ENCODE assay signal across 30 cellular contexts in the genomic region with DNA sequence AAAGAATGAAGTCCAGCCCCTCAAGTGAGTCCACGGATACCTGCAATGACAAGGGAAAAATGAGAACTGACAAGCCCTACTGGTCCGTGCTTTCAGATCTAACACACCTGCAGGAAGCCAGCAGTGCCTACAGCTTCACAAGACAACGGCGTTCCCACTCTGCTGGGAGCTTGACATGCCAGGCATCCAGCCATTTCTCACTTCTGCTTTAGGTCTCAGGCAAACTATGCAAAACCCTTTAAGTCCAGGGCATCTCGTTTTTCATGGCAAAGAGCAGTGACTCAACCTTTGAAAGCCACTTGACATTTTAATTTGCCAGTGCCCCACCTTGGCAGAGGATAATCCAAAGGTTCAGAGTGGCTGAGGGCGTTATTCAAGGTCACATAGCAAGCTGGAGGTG. TPM values are rescaled to one million over a fixed set of nuclear protein-coding genes. Genes with fewer than 3 reads are reported as not detected.
A peak's percentile ranks its signal among the peaks of the same experiment; 100 is the strongest.
DNase-seq lines count a peak whose midpoint lies in the region; ATAC-seq, FAIRE-seq and TF ChIP-seq lines count a peak whose summit lies in the region.
"Had no signal": no experiment of that assay in that cellular context is flagged by ENCODE, and none has a peak within 500 bp of the region (broad histone marks: within the 10 kb centered on the region; RNA-seq: fewer than 3 reads in every experiment).

No MANE protein-coding gene starts in this region.

- H3K4me3 ChIP-seq in OCI-LY3 (ENCODE audit: low read length) (no peak overlapping the region), skeletal muscle tissue (ENCODE audit: low read length in 3 of 3) (no peak overlapping the region)
- H3K4me3 ChIP-seq in CD8-positive, alpha-beta memory T cell (ENCODE audit: low read length) = no peak overlapping the region
- H3K4me3 ChIP-seq: adrenal gland, tibial nerve had no signal

- no peaks in the 10 kb centered on the region for H3K4me1 Mint-ChIP-seq in CD8-positive, alpha-beta memory T cell
- H3K4me1 Mint-ChIP-seq in natural killer cell treated with Interleukin-12 subunit alpha and Interleukin-12 subunit beta and Interleukin-15 and Interleukin-18, amount 100 ng/mL, for 72 hours (ENCODE audit: low read depth in 2 of 2) = no peaks in the 10 kb centered on the region
- H3K4me1 Mint-ChIP-seq: CD4-positive, alpha-beta memory T cell had no signal

- H3K4me1 ChIP-seq in OCI-LY3 (ENCODE audit: low read length) (peaks cover 33% of the 10 kb centered on the region), skeletal muscle tissue (ENCODE audit: control insufficient read depth in 3 of 3, insufficient read depth in 3 of 3, low read length in 3 of 3) (peaks cover 3 to 24% (median 21%) of the 10 kb centered on the region in 3 donors)
- H3K4me1 ChIP-seq in CD8-positive, alpha-beta memory T cell (ENCODE audit: insufficient read depth, low read length) = no peaks in the 10 kb centered on the region
- H3K4me1 ChIP-seq: tibial nerve had no signal

- H3K27me3 Mint-ChIP-seq in CD8-positive, alpha-beta memory T cell = peaks cover 14 to 15% of the 10 kb centered on the region in 2 donors
- peaks cover 24 to 47% of the 10 kb centered on the region in 2 donors for H3K27me3 Mint-ChIP-seq in natural killer cell treated with Interleukin-12 subunit alpha and Interleukin-12 subunit beta and Interleukin-15 and Interleukin-18, amount 100 ng/mL, for 72 hours
- H3K27me3 Mint-ChIP-seq: activated B cell treated with CpG ODN at 0.5 μM for 24 hours had no signal

- H2AFZ ChIP-seq in OCI-LY3 (ENCODE audit: low read depth, low read length) = no peak overlapping the region

- H3K9ac ChIP-seq in OCI-LY3 (ENCODE audit: low read length) (no peak overlapping the region), skeletal muscle tissue (ENCODE audit: low read depth in 1 of 3, low read length in 3 of 3) (no peak overlapping the region)

- TF ChIP-seq POLR2A in GM12891 (IDR thresholded peaks at IDR 0.05; ENCODE audit: low read depth, low read length) = no peak

- H3K27ac ChIP-seq in OCI-LY3 (ENCODE audit: low read length) (peak overlapping the region; percentile 41), skeletal muscle tissue (ENCODE audit: low read depth, low read length) (peak overlapping the region; percentile 64)
- H3K27ac ChIP-seq in CD8-positive, alpha-beta memory T cell (ENCODE audit: low read depth, low read length) = no peak overlapping the region
- H3K27ac ChIP-seq: adrenal gland, tibial nerve had no signal

- H3K27me3 ChIP-seq in OCI-LY3 (ENCODE audit: low read depth, low read length) = no peaks in the 10 kb centered on the region
- no peaks in the 10 kb centered on the region for H3K27me3 ChIP-seq in skeletal muscle tissue (ENCODE audit: control insufficient read depth in 3 of 3, insufficient read depth in 3 of 3, low read length in 3 of 3)
- no peaks in the 10 kb centered on the region for H3K27me3 ChIP-seq in CD8-positive, alpha-beta memory T cell (ENCODE audit: insufficient read depth, low read length, poor library complexity, severe bottlenecking)
- H3K27me3 ChIP-seq: adrenal gland, tibial nerve had no signal

- FAIRE-seq in GM12891 (lab: Jason Lieb, UNC) = no peak
- FAIRE-seq: colon had no signal

- H3K79me2 ChIP-seq in OCI-LY3 (ENCODE audit: low read length) = no peaks in the 10 kb centered on the region

- H3K9me3 ChIP-seq in OCI-LY3 (ENCODE audit: insufficient read depth, low read length) = no peaks in the 10 kb centered on the region
- H3K9me3 ChIP-seq in skeletal muscle tissue (ENCODE audit: control insufficient read depth in 3 of 3, low read length in 3 of 3) = no peaks in the 10 kb centered on the region
- no peaks in the 10 kb centered on the region for H3K9me3 ChIP-seq in CD8-positive, alpha-beta memory T cell (ENCODE audit: low read length)
- H3K9me3 ChIP-seq: adrenal gland had no signal

- H3K36me3 ChIP-seq in OCI-LY3 (replicated peaks; ENCODE audit: low read depth, low read length) = no peaks in the 10 kb centered on the region
- no peaks in the 10 kb centered on the region for H3K36me3 ChIP-seq in skeletal muscle tissue (ENCODE audit: control insufficient read depth in 3 of 3, insufficient read depth in 3 of 3, low read length in 3 of 3)
- no peaks in the 10 kb centered on the region for H3K36me3 ChIP-seq in CD8-positive, alpha-beta memory T cell (ENCODE audit: insufficient read depth, low read length)
- H3K36me3 ChIP-seq: adrenal gland, tibial nerve had no signal

- no peak for TF ChIP-seq CTCF in OCI-LY3 (IDR thresholded peaks at IDR 0.05; ENCODE audit: low read depth, low read length)

- H3K4me2 ChIP-seq in OCI-LY3 (ENCODE audit: low read length) = peak overlapping the region; percentile 34

- CTCF ChIA-PET in CD8-positive, alpha-beta memory T cell (lab: Charles Lee) = no interaction called here

- no peaks in the 10 kb centered on the region for H4K20me1 ChIP-seq in OCI-LY3 (ENCODE audit: insufficient read depth, low read length)

- POLR2A ChIA-PET in CD8-positive, alpha-beta memory T cell (lab: Charles Lee) = no interaction called here

- DNase-seq in GM12891 (ENCODE audit: insufficient read length, low spot score) = no peak
- no peak for DNase-seq in CD8-positive, alpha-beta memory T cell
- DNase-seq in natural killer cell treated with Interleukin-12 subunit alpha and Interleukin-12 subunit beta and Interleukin-15 and Interleukin-18, amount 100 ng/mL, for 72 hours (ENCODE audit: low spot score) = no peak
- DNase-seq: activated B cell treated with CpG ODN at 0.5 μM for 24 hours; activated CD4-positive, alpha-beta memory T cell treated with anti-CD3 and anti-CD28 coated beads for 36 hours; activated T-cell treated with anti-CD3 and anti-CD28 coated beads for 4 hours; adrenal gland; CD4-positive, alpha-beta memory T cell; DND-41; endodermal cell; glutamatergic neuron; HFFc6; KG1; left colon; NCI-H1105 treated with DMSO at 0.1 percent for 48 hours; NCI-H2171; stimulated activated naive CD8-positive, alpha-beta T cell treated with anti-CD3 and anti-CD28 coated beads, Interleukin-15, Interleukin-2, amounts not matched to agents 100 U/mL and 50 U/mL, for 24 hours had no signal

- no peak overlapping the region for H3K4me3 Mint-ChIP-seq in CD8-positive, alpha-beta memory T cell
- H3K4me3 Mint-ChIP-seq in natural killer cell treated with Interleukin-12 subunit alpha and Interleukin-12 subunit beta and Interleukin-15 and Interleukin-18, amount 100 ng/mL, for 72 hours = no peak overlapping the region
- H3K4me3 Mint-ChIP-seq: activated CD4-positive, alpha-beta memory T cell treated with anti-CD3 and anti-CD28 coated beads for 36 hours; CD4-positive, alpha-beta memory T cell; endodermal cell; HFFc6; T-helper 2 cell treated with Interferon-gamma antibody and Interleukin-4, amounts not matched to agents 5 μg/mL and 100 μg/mL, for 36 hours had no signal

- H3K36me3 Mint-ChIP-seq in CD8-positive, alpha-beta memory T cell = no peaks in the 10 kb centered on the region
- no peaks in the 10 kb centered on the region for H3K36me3 Mint-ChIP-seq in natural killer cell treated with Interleukin-12 subunit alpha and Interleukin-12 subunit beta and Interleukin-15 and Interleukin-18, amount 100 ng/mL, for 72 hours
- H3K36me3 Mint-ChIP-seq: activated CD4-positive, alpha-beta memory T cell treated with anti-CD3 and anti-CD28 coated beads for 36 hours; CD4-positive, alpha-beta memory T cell had no signal

- ATAC-seq in HG03432 (IDR thresholded peaks at IDR 0.05; ENCODE audit: unreplicated experiment) = peak; percentile 62
- ATAC-seq in natural killer cell treated with Interleukin-12 subunit alpha and Interleukin-12 subunit beta and Interleukin-15 and Interleukin-18, amount 100 ng/mL, for 72 hours = no peak
- no peak for ATAC-seq in HG03108 (IDR thresholded peaks at IDR 0.05; ENCODE audit: unreplicated experiment)
- no peak for ATAC-seq in HG02763 (IDR thresholded peaks at IDR 0.05; ENCODE audit: unreplicated experiment)
- ATAC-seq: left colon; stimulated activated naive CD8-positive, alpha-beta T cell treated with anti-CD3 and anti-CD28 coated beads, Interleukin-15, Interleukin-2, amounts not matched to agents 100 U/mL and 50 U/mL, for 24 hours had no signal

- no peaks in the 10 kb centered on the region for H3K9me3 Mint-ChIP-seq in CD8-positive, alpha-beta memory T cell
- no peaks in the 10 kb centered on the region for H3K9me3 Mint-ChIP-seq in natural killer cell treated with Interleukin-12 subunit alpha and Interleukin-12 subunit beta and Interleukin-15 and Interleukin-18, amount 100 ng/mL, for 72 hours
- H3K9me3 Mint-ChIP-seq: activated B cell treated with CpG ODN at 0.5 μM for 24 hours; activated CD4-positive, alpha-beta memory T cell treated with anti-CD3 and anti-CD28 coated beads for 36 hours; HFFc6; T-helper 2 cell treated with Interferon-gamma antibody and Interleukin-4, amounts not matched to agents 5 μg/mL and 100 μg/mL, for 36 hours had no signal

- H3K27ac Mint-ChIP-seq in CD8-positive, alpha-beta memory T cell = no peak overlapping the region
- H3K27ac Mint-ChIP-seq in natural killer cell treated with Interleukin-12 subunit alpha and Interleukin-12 subunit beta and Interleukin-15 and Interleukin-18, amount 100 ng/mL, for 72 hours = no peak overlapping the region
- H3K27ac Mint-ChIP-seq: activated CD4-positive, alpha-beta memory T cell treated with anti-CD3 and anti-CD28 coated beads for 36 hours; CD4-positive, alpha-beta memory T cell; endodermal cell; T-helper 2 cell treated with Interferon-gamma antibody and Interleukin-4, amounts not matched to agents 5 μg/mL and 100 μg/mL, for 36 hours had no signal

TF ChIP-seq in GM12891, 5 proteins besides CTCF, POLR2A, EP300 and RAD21:
- TF ChIP-seq SPI1 (IDR thresholded peaks at IDR 0.05; ENCODE audit: low read depth, low read length) (peak; percentile 67), POU2F2 (IDR thresholded peaks at IDR 0.05; ENCODE audit: low read depth, low read length) (no peak), PAX5 (IDR thresholded peaks at IDR 0.05; ENCODE audit: insufficient read depth, low read length, severe bottlenecking) (no peak)

RNA-seq across cellular contexts. Expression of a gene that starts 49.1 kb away (rescaled TPM):
- 2.3 TPM for polyA plus RNA-seq in GM12891 (2012; ENCODE audit: low read depth, missing spikeins)
- 52.7 TPM for total RNA-seq in skeletal muscle tissue
- total RNA-seq in CD8-positive, alpha-beta memory T cell = 10 to 100 TPM; 16.4 to 17.2 TPM
- 1.7 TPM for polyA plus RNA-seq in CD8-positive, alpha-beta memory T cell
- 10 to 100 TPM in 1 of 2 donors, 1 to 10 TPM in 1; 9.8 to 10.4 TPM for total RNA-seq in natural killer cell treated with Interleukin-12 subunit alpha and Interleukin-12 subunit beta and Interleukin-15 and Interleukin-18, amount 100 ng/mL, for 72 hours

RNA-seq across cellular contexts. Expression of a gene that starts 50.5 kb away (rescaled TPM):
- polyA plus RNA-seq in GM12891 (2012; ENCODE audit: low read depth, missing spikeins) = not detected
- total RNA-seq in skeletal muscle tissue = not detected
- total RNA-seq in CD8-positive, alpha-beta memory T cell = not detected
- not detected for polyA plus RNA-seq in CD8-positive, alpha-beta memory T cell
- not detected for total RNA-seq in natural killer cell treated with Interleukin-12 subunit alpha and Interleukin-12 subunit beta and Interleukin-15 and Interleukin-18, amount 100 ng/mL, for 72 hours
- total RNA-seq: activated B cell treated with CpG ODN at 0.5 μM for 24 hours; activated CD4-positive, alpha-beta memory T cell treated with anti-CD3 and anti-CD28 coated beads for 36 hours; adrenal gland; CD4-positive, alpha-beta memory T cell; endodermal cell; fibroblast of lung; HFFc6; HT-29; left colon; mononuclear cell; posterior vena cava; tibial nerve had no signal
- polyA plus RNA-seq: adrenal gland; CD4-positive, alpha-beta memory T cell; fibroblast of lung; neural cell had no signal
